1 cellular context compared by ENCODE assay signal in the genomic region with DNA sequence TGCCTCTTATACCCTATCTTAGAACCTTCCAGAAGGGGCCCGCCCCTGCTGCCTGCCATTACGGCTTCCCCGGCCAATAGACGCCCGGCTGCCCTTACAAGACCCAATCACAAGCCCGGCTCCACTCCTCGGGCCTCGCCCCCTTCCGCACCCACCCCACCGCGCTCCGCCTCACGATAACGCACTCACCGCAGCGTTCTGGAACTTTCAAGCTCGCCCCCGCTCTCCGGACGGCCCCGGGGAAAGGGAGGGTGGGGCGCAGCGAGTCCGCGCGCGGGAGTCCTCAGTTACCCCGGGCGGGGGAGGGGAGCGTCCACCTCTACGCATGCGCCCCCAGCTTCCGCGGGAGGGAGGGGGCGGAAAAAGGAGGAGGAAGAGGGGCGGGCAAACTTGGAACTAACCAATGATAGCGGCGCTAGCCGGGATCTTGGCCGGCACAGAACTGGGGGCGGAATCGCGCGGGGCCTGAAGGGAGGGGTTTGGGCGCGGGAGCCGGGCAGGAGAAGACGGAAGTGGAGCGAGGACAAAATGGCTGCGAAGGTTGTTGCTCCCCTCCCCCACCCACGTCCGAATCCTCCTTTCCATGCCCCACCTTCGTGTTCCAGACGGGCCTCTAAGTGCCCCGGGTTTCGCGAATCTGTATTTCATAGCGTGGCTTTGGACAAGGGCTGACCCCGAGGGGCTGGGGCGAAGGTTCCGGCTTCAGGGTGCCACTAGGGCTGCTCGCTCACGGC.
A peak's percentile ranks its signal among the peaks of the same experiment; 100 is the strongest.
TF ChIP-seq lines count a peak whose summit lies in the region.

No MANE protein-coding gene starts in this region.

TF ChIP-seq in K562, 482 proteins besides CTCF, POLR2A, EP300 and RAD21 (continued from another document and continues in another):
- TF ChIP-seq, protein P1, sequence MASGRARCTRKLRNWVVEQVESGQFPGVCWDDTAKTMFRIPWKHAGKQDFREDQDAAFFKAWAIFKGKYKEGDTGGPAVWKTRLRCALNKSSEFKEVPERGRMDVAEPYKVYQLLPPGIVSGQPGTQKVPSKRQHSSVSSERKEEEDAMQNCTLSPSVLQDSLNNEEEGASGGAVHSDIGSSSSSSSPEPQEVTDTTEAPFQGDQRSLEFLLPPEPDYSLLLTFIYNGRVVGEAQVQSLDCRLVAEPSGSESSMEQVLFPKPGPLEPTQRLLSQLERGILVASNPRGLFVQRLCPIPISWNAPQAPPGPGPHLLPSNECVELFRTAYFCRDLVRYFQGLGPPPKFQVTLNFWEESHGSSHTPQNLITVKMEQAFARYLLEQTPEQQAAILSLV (tag; IDR thresholded peaks at IDR 0.05): no peak
- no peak for TF ChIP-seq JUNB (CRISPR knock-in tag; conservative IDR thresholded peaks at IDR 0.05)
- no peak for TF ChIP-seq ZNF699 (CRISPR knock-in tag; IDR thresholded peaks at IDR 0.05; ENCODE audit: insufficient replicate concordance)
- no peak for TF ChIP-seq ZNF77 (CRISPR knock-in tag; IDR thresholded peaks at IDR 0.05)
- TF ChIP-seq GATAD2A (IDR thresholded peaks at IDR 0.05): no peak
- TF ChIP-seq MYBL2 (IDR thresholded peaks at IDR 0.05; ENCODE audit: low read depth): no peak
- TF ChIP-seq MYBL2 (CRISPR knock-in tag; IDR thresholded peaks at IDR 0.05; ENCODE audit: borderline replicate concordance): no peak
- no peak for TF ChIP-seq CEBPG (CRISPR knock-in tag; IDR thresholded peaks at IDR 0.05)
- no peak for TF ChIP-seq CEBPG (tag; conservative IDR thresholded peaks at IDR 0.05 in 1 of 2, IDR thresholded peaks at IDR 0.05 in 1 of 2)
- no peak for TF ChIP-seq ZBTB1 (CRISPR knock-in tag; IDR thresholded peaks at IDR 0.05; ENCODE audit: borderline replicate concordance, low read depth)
- no peak for TF ChIP-seq NR2C1 (IDR thresholded peaks at IDR 0.05)
- no peak for TF ChIP-seq NR2C1 (tag; IDR thresholded peaks at IDR 0.05)
- TF ChIP-seq RB1 (IDR thresholded peaks at IDR 0.05; ENCODE audit: low read depth): peak; percentile 60
- TF ChIP-seq, protein P2, sequence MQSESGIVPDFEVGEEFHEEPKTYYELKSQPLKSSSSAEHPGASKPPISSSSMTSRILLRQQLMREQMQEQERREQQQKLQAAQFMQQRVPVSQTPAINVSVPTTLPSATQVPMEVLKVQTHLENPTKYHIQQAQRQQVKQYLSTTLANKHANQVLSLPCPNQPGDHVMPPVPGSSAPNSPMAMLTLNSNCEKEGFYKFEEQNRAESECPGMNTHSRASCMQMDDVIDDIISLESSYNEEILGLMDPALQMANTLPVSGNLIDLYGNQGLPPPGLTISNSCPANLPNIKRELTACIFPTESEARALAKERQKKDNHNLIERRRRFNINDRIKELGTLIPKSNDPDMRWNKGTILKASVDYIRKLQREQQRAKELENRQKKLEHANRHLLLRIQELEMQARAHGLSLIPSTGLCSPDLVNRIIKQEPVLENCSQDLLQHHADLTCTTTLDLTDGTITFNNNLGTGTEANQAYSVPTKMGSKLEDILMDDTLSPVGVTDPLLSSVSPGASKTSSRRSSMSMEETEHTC (IDR thresholded peaks at IDR 0.05): no peak
- no peak for TF ChIP-seq ZC3H8 (IDR thresholded peaks at IDR 0.05)
- no peak for TF ChIP-seq ADNP (tag; IDR thresholded peaks at IDR 0.05)
- no peak for TF ChIP-seq COPS2 (conservative IDR thresholded peaks at IDR 0.05)
- TF ChIP-seq GATAD2B (IDR thresholded peaks at IDR 0.05; ENCODE audit: borderline replicate concordance): no peak
- TF ChIP-seq, protein P3, sequence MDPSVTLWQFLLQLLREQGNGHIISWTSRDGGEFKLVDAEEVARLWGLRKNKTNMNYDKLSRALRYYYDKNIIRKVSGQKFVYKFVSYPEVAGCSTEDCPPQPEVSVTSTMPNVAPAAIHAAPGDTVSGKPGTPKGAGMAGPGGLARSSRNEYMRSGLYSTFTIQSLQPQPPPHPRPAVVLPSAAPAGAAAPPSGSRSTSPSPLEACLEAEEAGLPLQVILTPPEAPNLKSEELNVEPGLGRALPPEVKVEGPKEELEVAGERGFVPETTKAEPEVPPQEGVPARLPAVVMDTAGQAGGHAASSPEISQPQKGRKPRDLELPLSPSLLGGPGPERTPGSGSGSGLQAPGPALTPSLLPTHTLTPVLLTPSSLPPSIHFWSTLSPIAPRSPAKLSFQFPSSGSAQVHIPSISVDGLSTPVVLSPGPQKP (CRISPR knock-in tag; IDR thresholded peaks at IDR 0.05): no peak
- TF ChIP-seq GTF2E2 (tag; IDR thresholded peaks at IDR 0.05): peak; percentile 85; the same call in 1 of the 2 replicates
- no peak for TF ChIP-seq EWSR1 (IDR thresholded peaks at IDR 0.05; ENCODE audit: borderline replicate concordance, low read depth, partially characterized antibody)
- TF ChIP-seq KAT7 (CRISPR knock-in tag; IDR thresholded peaks at IDR 0.05; ENCODE audit: borderline replicate concordance): no peak
- TF ChIP-seq, protein P4, sequence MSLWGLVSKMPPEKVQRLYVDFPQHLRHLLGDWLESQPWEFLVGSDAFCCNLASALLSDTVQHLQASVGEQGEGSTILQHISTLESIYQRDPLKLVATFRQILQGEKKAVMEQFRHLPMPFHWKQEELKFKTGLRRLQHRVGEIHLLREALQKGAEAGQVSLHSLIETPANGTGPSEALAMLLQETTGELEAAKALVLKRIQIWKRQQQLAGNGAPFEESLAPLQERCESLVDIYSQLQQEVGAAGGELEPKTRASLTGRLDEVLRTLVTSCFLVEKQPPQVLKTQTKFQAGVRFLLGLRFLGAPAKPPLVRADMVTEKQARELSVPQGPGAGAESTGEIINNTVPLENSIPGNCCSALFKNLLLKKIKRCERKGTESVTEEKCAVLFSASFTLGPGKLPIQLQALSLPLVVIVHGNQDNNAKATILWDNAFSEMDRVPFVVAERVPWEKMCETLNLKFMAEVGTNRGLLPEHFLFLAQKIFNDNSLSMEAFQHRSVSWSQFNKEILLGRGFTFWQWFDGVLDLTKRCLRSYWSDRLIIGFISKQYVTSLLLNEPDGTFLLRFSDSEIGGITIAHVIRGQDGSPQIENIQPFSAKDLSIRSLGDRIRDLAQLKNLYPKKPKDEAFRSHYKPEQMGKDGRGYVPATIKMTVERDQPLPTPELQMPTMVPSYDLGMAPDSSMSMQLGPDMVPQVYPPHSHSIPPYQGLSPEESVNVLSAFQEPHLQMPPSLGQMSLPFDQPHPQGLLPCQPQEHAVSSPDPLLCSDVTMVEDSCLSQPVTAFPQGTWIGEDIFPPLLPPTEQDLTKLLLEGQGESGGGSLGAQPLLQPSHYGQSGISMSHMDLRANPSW (CRISPR knock-in tag; IDR thresholded peaks at IDR 0.05): no peak
- TF ChIP-seq GTF2F1 (IDR thresholded peaks at IDR 0.05; ENCODE audit: low read depth, low read length): no peak
- TF ChIP-seq KLF13 (tag; IDR thresholded peaks at IDR 0.05; ENCODE audit: borderline replicate concordance, low read depth): no peak
- no peak for TF ChIP-seq ZNF324 (CRISPR knock-in tag; IDR thresholded peaks at IDR 0.05)
- no peak for TF ChIP-seq PYGO2 (tag; IDR thresholded peaks at IDR 0.05)
- no peak for TF ChIP-seq ILK (tag; IDR thresholded peaks at IDR 0.05; ENCODE audit: borderline replicate concordance, low read depth)
- TF ChIP-seq, protein P5, sequence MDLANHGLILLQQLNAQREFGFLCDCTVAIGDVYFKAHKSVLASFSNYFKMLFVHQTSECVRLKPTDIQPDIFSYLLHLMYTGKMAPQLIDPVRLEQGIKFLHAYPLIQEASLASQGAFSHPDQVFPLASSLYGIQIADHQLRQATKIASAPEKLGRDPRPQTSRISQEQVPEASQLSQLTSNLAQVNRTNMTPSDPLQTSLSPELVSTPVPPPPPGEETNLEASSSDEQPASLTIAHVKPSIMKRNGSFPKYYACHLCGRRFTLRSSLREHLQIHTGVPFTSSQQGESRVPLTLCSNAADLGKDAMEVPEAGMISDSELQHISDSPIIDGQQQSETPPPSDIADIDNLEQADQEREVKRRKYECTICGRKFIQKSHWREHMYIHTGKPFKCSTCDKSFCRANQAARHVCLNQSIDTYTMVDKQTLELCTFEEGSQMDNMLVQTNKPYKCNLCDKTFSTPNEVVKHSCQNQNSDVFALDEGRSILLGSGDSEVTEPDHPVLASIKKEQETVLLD (IDR thresholded peaks at IDR 0.05): peak; percentile 95
- TF ChIP-seq SAP30 (IDR thresholded peaks at IDR 0.05; ENCODE audit: borderline replicate concordance, insufficient read depth, low read depth, low read length, poor library complexity, severe bottlenecking): peak; percentile 48
- TF ChIP-seq, protein P6, sequence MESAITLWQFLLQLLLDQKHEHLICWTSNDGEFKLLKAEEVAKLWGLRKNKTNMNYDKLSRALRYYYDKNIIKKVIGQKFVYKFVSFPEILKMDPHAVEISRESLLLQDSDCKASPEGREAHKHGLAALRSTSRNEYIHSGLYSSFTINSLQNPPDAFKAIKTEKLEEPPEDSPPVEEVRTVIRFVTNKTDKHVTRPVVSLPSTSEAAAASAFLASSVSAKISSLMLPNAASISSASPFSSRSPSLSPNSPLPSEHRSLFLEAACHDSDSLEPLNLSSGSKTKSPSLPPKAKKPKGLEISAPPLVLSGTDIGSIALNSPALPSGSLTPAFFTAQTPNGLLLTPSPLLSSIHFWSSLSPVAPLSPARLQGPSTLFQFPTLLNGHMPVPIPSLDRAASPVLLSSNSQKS (CRISPR knock-in tag; IDR thresholded peaks at IDR 0.05): no peak
- TF ChIP-seq JUND (IDR thresholded peaks at IDR 0.05; ENCODE audit: borderline replicate concordance, low read depth, low read length): no peak; the same call in 1 of the 2 replicates
- no peak; the same call in 2 of the 3 replicates for TF ChIP-seq JUND (tag; IDR thresholded peaks at IDR 0.05; ENCODE audit: borderline replicate concordance, low read depth, low read length)
- TF ChIP-seq HNRNPH1 (optimal IDR thresholded peaks at IDR 0.05; ENCODE audit: low read depth, low read length): no peak
- TF ChIP-seq ZNF696 (CRISPR knock-in tag; conservative IDR thresholded peaks at IDR 0.05): no peak
- TF ChIP-seq, protein P7, sequence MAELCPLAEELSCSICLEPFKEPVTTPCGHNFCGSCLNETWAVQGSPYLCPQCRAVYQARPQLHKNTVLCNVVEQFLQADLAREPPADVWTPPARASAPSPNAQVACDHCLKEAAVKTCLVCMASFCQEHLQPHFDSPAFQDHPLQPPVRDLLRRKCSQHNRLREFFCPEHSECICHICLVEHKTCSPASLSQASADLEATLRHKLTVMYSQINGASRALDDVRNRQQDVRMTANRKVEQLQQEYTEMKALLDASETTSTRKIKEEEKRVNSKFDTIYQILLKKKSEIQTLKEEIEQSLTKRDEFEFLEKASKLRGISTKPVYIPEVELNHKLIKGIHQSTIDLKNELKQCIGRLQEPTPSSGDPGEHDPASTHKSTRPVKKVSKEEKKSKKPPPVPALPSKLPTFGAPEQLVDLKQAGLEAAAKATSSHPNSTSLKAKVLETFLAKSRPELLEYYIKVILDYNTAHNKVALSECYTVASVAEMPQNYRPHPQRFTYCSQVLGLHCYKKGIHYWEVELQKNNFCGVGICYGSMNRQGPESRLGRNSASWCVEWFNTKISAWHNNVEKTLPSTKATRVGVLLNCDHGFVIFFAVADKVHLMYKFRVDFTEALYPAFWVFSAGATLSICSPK (IDR thresholded peaks at IDR 0.05; ENCODE audit: borderline replicate concordance): no peak
- no peak for TF ChIP-seq HDAC3 (IDR thresholded peaks at IDR 0.05; ENCODE audit: borderline replicate concordance, partially characterized antibody)
- TF ChIP-seq, protein P8, sequence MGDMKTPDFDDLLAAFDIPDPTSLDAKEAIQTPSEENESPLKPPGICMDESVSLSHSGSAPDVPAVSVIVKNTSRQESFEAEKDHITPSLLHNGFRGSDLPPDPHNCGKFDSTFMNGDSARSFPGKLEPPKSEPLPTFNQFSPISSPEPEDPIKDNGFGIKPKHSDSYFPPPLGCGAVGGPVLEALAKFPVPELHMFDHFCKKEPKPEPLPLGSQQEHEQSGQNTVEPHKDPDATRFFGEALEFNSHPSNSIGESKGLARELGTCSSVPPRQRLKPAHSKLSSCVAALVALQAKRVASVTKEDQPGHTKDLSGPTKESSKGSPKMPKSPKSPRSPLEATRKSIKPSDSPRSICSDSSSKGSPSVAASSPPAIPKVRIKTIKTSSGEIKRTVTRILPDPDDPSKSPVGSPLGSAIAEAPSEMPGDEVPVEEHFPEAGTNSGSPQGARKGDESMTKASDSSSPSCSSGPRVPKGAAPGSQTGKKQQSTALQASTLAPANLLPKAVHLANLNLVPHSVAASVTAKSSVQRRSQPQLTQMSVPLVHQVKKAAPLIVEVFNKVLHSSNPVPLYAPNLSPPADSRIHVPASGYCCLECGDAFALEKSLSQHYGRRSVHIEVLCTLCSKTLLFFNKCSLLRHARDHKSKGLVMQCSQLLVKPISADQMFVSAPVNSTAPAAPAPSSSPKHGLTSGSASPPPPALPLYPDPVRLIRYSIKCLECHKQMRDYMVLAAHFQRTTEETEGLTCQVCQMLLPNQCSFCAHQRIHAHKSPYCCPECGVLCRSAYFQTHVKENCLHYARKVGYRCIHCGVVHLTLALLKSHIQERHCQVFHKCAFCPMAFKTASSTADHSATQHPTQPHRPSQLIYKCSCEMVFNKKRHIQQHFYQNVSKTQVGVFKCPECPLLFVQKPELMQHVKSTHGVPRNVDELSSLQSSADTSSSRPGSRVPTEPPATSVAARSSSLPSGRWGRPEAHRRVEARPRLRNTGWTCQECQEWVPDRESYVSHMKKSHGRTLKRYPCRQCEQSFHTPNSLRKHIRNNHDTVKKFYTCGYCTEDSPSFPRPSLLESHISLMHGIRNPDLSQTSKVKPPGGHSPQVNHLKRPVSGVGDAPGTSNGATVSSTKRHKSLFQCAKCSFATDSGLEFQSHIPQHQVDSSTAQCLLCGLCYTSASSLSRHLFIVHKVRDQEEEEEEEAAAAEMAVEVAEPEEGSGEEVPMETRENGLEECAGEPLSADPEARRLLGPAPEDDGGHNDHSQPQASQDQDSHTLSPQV (IDR thresholded peaks at IDR 0.05): no peak
- TF ChIP-seq ZNF121 (CRISPR knock-in tag; conservative IDR thresholded peaks at IDR 0.05): no peak
- peak in 1 of 2 experiments; percentile 78; a peak in 2 of 4 replicates for TF ChIP-seq KDM4B (IDR thresholded peaks at IDR 0.05; ENCODE audit: borderline replicate concordance in 2 of 2, low read depth in 1 of 2)
- no peak for TF ChIP-seq GATA2 (CRISPR knock-in tag; IDR thresholded peaks at IDR 0.05)
- peak; percentile 68 for TF ChIP-seq NEUROD1 (IDR thresholded peaks at IDR 0.05; ENCODE audit: borderline replicate concordance, low read depth, low read length, partially characterized antibody)
- no peak for TF ChIP-seq ZNF586 (CRISPR knock-in tag; conservative IDR thresholded peaks at IDR 0.05)
- no peak for TF ChIP-seq CEBPB (tag; IDR thresholded peaks at IDR 0.05)
- TF ChIP-seq ATF1 (CRISPR knock-in tag; IDR thresholded peaks at IDR 0.05): no peak
- TF ChIP-seq ATF1 (tag; IDR thresholded peaks at IDR 0.05): no peak
- TF ChIP-seq SAFB2 (IDR thresholded peaks at IDR 0.05; ENCODE audit: borderline replicate concordance, low read depth, low read length, severe bottlenecking): no peak
- TF ChIP-seq NELFE (IDR thresholded peaks at IDR 0.05; ENCODE audit: insufficient read depth, insufficient read length): no peak
- no peak for TF ChIP-seq FOXK1 (CRISPR knock-in tag; IDR thresholded peaks at IDR 0.05; ENCODE audit: borderline replicate concordance)
- no peak for TF ChIP-seq KLF1 (tag; IDR thresholded peaks at IDR 0.05)
- TF ChIP-seq PHF21A (IDR thresholded peaks at IDR 0.05; ENCODE audit: borderline replicate concordance, low read depth): no peak
- no peak for TF ChIP-seq POLR3A (IDR thresholded peaks at IDR 0.05; ENCODE audit: borderline replicate concordance, extremely low read depth, insufficient read depth, insufficient read length)
- TF ChIP-seq NBN (IDR thresholded peaks at IDR 0.05; ENCODE audit: low read depth): no peak
- TF ChIP-seq HDAC6 (IDR thresholded peaks at IDR 0.05; ENCODE audit: low read depth, low read length): no peak
